In genomic region chr12:104377507-104377812, GRCh38 we compare ENCODE assay signal across 23 cellular contexts.
DNase-seq lines count a peak whose midpoint lies in the region; ATAC-seq, FAIRE-seq and TF ChIP-seq lines count a peak whose summit lies in the region.
"Had no signal": no experiment of that assay in that cellular context is flagged by ENCODE, and none has a peak within 500 bp of the region (broad histone marks: within the 10 kb centered on the region; RNA-seq: fewer than 3 reads in every experiment).

No MANE protein-coding gene starts in this region.

- H3K36me3 Mint-ChIP-seq in astrocyte (ENCODE audit: low read depth, unreplicated experiment), result no peaks in the 10 kb centered on the region
- H3K36me3 Mint-ChIP-seq in neural progenitor cell, result no peaks in the 10 kb centered on the region
- H3K36me3 Mint-ChIP-seq: CD4-positive, alpha-beta memory T cell had no signal

- peaks cover 16% of the 10 kb centered on the region for H3K4me1 Mint-ChIP-seq in astrocyte (ENCODE audit: low read depth, unreplicated experiment)
- peaks cover 10% of the 10 kb centered on the region for H3K4me1 Mint-ChIP-seq in neural progenitor cell

- 62 to 68% methylated on average over 5 of the region's 5 CpGs for WGBS in GM23248 (ENCODE audit: low coverage in 1 of 2, low lambda C conversion rate in 2 of 2, missing lambda C conversion rate in 2 of 2), 2 experiments

- H3K4me3 ChIP-seq in ACC112 (ENCODE audit: low read depth, low read length) (no peak overlapping the region), GM23248 (no peak overlapping the region), astrocyte (ENCODE audit: insufficient read depth, low read depth, low read length) (no peak overlapping the region), neural progenitor cell (no peak overlapping the region), left lung (no peak overlapping the region)
- H3K4me3 ChIP-seq: BLaER1, Peyer's patch, SJSA1 had no signal

- peaks cover 3% of the 10 kb centered on the region for H3K9me3 Mint-ChIP-seq in astrocyte (ENCODE audit: unreplicated experiment)
- peaks cover under 1% of the 10 kb centered on the region for H3K9me3 Mint-ChIP-seq in neural progenitor cell
- H3K9me3 Mint-ChIP-seq: HFFc6 had no signal

- in situ Hi-C loops in GM23248 (cut with MboI), result loop anchor here (25.0 kb wide), 1 partner anchor 685 kb away; no protein-coding TSS in a partner anchor

- H3K9ac ChIP-seq in GM23248 (no peak overlapping the region), astrocyte (ENCODE audit: low read length) (no peak overlapping the region), neural progenitor cell (no peak overlapping the region)
- H3K9ac ChIP-seq: BLaER1, KMS-11 had no signal

- no peaks in the 10 kb centered on the region for H4K20me1 ChIP-seq in GM23248 (ENCODE audit: insufficient read depth)
- H4K20me1 ChIP-seq in astrocyte (ENCODE audit: insufficient read depth, low read length), result no peaks in the 10 kb centered on the region
- H4K20me1 ChIP-seq in neural progenitor cell (ENCODE audit: low read depth), result no peaks in the 10 kb centered on the region
- H4K20me1 ChIP-seq: BLaER1 had no signal

- ATAC-seq in GM21447 (IDR thresholded peaks at IDR 0.05; ENCODE audit: unreplicated experiment) (no peak), left lung (no peak)

- H3K4me1 ChIP-seq in ACC112 (ENCODE audit: control insufficient read depth, insufficient read depth, low read length, unreplicated experiment) (peaks cover 15% of the 10 kb centered on the region), GM23248 (ENCODE audit: insufficient read depth) (peaks cover 12% of the 10 kb centered on the region), astrocyte (ENCODE audit: insufficient read depth, low read length) (peaks cover 13% of the 10 kb centered on the region), neural progenitor cell (peaks cover 14% of the 10 kb centered on the region), left lung (peaks cover 5 to 10% of the 10 kb centered on the region in 2 donors)

- H3K4me2 ChIP-seq in GM23248 (ENCODE audit: unreplicated experiment) (no peak overlapping the region), astrocyte (ENCODE audit: low read length) (peak overlapping the region; percentile 31), neural progenitor cell (no peak overlapping the region)
- H3K4me2 ChIP-seq: BLaER1, KMS-11 had no signal

- intact Hi-C loops in left lung (cut with DNase I), result loop anchor here in 1 of 2 donors (10.0 kb wide), 1 partner anchor 667 kb away; no protein-coding TSS in a partner anchor

- no peak for TF ChIP-seq CTCF in astrocyte (IDR thresholded peaks at IDR 0.05; ENCODE audit: insufficient read depth, low read depth, low read length)
- no peak for TF ChIP-seq CTCF in neural progenitor cell (IDR thresholded peaks at IDR 0.05)
- TF ChIP-seq CTCF in left lung (IDR thresholded peaks at IDR 0.05), result no peak

- H2AFZ ChIP-seq in ACC112 (ENCODE audit: low read length, unreplicated experiment) (peak overlapping the region; percentile 53), GM23248 (0 out of 2 replicates have a peak overlapping the region, but pooled peaks have one; percentile 26), astrocyte (ENCODE audit: low read depth, low read length) (peak overlapping the region; percentile 20), neural progenitor cell (replicated peaks) (no peak overlapping the region)

- no peaks in the 10 kb centered on the region for H3K9me2 ChIP-seq in GM23248 (ENCODE audit: insufficient read depth)

- H3K27ac ChIP-seq in ACC112 (ENCODE audit: low read depth, low read length), result no peak overlapping the region
- H3K27ac ChIP-seq in GM23248, result no peak overlapping the region
- no peak overlapping the region for H3K27ac ChIP-seq in astrocyte (ENCODE audit: low read depth, low read length)
- H3K27ac ChIP-seq in neural progenitor cell, result no peak overlapping the region
- no peak overlapping the region for H3K27ac ChIP-seq in left lung
- H3K27ac ChIP-seq: BLaER1, HL-60, KMS-11, Peyer's patch, SJSA1 had no signal

- H3K4me3 Mint-ChIP-seq in astrocyte (ENCODE audit: unreplicated experiment) (no peak overlapping the region), neural progenitor cell (no peak overlapping the region)
- H3K4me3 Mint-ChIP-seq: CD4-positive, alpha-beta memory T cell; H9 had no signal

- no peak for FAIRE-seq in astrocyte (lab: Jason Lieb, UNC)
- FAIRE-seq: GM12892, GM19239 had no signal

- peaks cover 7% of the 10 kb centered on the region for H3K27me3 Mint-ChIP-seq in astrocyte (ENCODE audit: low read depth, unreplicated experiment)
- peaks cover 6% of the 10 kb centered on the region for H3K27me3 Mint-ChIP-seq in neural progenitor cell (ENCODE audit: insufficient read depth, low read depth)

- no peaks in the 10 kb centered on the region for H3K36me3 ChIP-seq in ACC112 (ENCODE audit: insufficient read depth, low read length)
- H3K36me3 ChIP-seq in GM23248 (ENCODE audit: low read depth), result no peaks in the 10 kb centered on the region
- H3K36me3 ChIP-seq in astrocyte (ENCODE audit: insufficient read depth, low read length), result no peaks in the 10 kb centered on the region
- H3K36me3 ChIP-seq in neural progenitor cell, result no peaks in the 10 kb centered on the region
- no peaks in the 10 kb centered on the region for H3K36me3 ChIP-seq in left lung
- H3K36me3 ChIP-seq: BLaER1, Peyer's patch, SJSA1 had no signal

- H3F3A ChIP-seq in GM23248 (ENCODE audit: insufficient read depth), result no peaks in the 10 kb centered on the region
- H3F3A ChIP-seq in neural progenitor cell (ENCODE audit: low read depth), result peaks cover 4% of the 10 kb centered on the region

- H3K27ac Mint-ChIP-seq in astrocyte (ENCODE audit: unreplicated experiment), result peak overlapping the region; percentile 41
- peak overlapping the region; percentile 34 for H3K27ac Mint-ChIP-seq in neural progenitor cell
- H3K27ac Mint-ChIP-seq: H9 had no signal

- H3K9me3 ChIP-seq in GM23248 (ENCODE audit: low read depth) (no peaks in the 10 kb centered on the region), astrocyte (ENCODE audit: insufficient read depth, low read depth, low read length) (no peaks in the 10 kb centered on the region), neural progenitor cell (ENCODE audit: low read depth) (no peaks in the 10 kb centered on the region), left lung (no peaks in the 10 kb centered on the region)
- H3K9me3 ChIP-seq: BLaER1, Peyer's patch, SJSA1 had no signal

- H3K79me2 ChIP-seq in ACC112 (ENCODE audit: control insufficient read depth, insufficient read depth, low read length, unreplicated experiment) (no peaks in the 10 kb centered on the region), GM23248 (ENCODE audit: insufficient read depth) (no peaks in the 10 kb centered on the region), astrocyte (ENCODE audit: insufficient read depth, low read length) (no peaks in the 10 kb centered on the region), neural progenitor cell (ENCODE audit: low read depth) (no peaks in the 10 kb centered on the region)

- DNase-seq in GM23248 (no peak), astrocyte (ENCODE audit: low read depth) (no peak), neural progenitor cell (ENCODE audit: low spot score) (no peak), NCI-H345 (lab: John Stamatoyannopoulos, UW) (no peak), left lung (no peak)
- DNase-seq in activated effector memory CD4-positive, alpha-beta T cell treated with Interleukin-2 at 50 U/mL for 16 hours, result no peak
- DNase-seq: CD4-positive, alpha-beta memory T cell; DMS153; H9; NCI-H1105; NCI-H2029 treated with DMSO at 0.1 percent for 48 hours; NCI-H524 treated with DMSO at 0.1 percent for 48 hours; NCI-H82; Peyer's patch had no signal

- H3K27me3 ChIP-seq in ACC112 (ENCODE audit: insufficient read depth, low read length) (no peaks in the 10 kb centered on the region), GM23248 (replicated peaks; ENCODE audit: insufficient read depth) (no peaks in the 10 kb centered on the region), astrocyte (ENCODE audit: insufficient read depth, low read length) (peaks cover 3% of the 10 kb centered on the region), neural progenitor cell (no peaks in the 10 kb centered on the region), left lung (no peaks in the 10 kb centered on the region)
- H3K27me3 ChIP-seq: BLaER1, Peyer's patch, SJSA1 had no signal
